Comparison of ENCODE assay signal across 2 cellular contexts in genomic region chr15:40891810-40892448, GRCh38.
A peak's percentile ranks its signal among the peaks of the same experiment; 100 is the strongest.
TF ChIP-seq lines count a peak whose summit lies in the region.

No MANE protein-coding gene starts in this region.

TF ChIP-seq in GM12891, 5 proteins besides CTCF, POLR2A, EP300 and RAD21:
- TF ChIP-seq PAX5 (IDR thresholded peaks at IDR 0.05; ENCODE audit: insufficient read depth, low read length, severe bottlenecking) (no peak), SPI1 (IDR thresholded peaks at IDR 0.05; ENCODE audit: low read depth, low read length) (no peak), POLR2AphosphoS5 (IDR thresholded peaks at IDR 0.05; ENCODE audit: low read depth, low read length) (no peak), POU2F2 (IDR thresholded peaks at IDR 0.05; ENCODE audit: low read depth, low read length) (no peak), TAF1 (IDR thresholded peaks at IDR 0.05; ENCODE audit: low read depth, low read length) (no peak)

TF ChIP-seq in K562, 482 proteins besides CTCF, POLR2A, EP300 and RAD21 (continues in another document):
- TF ChIP-seq C11orf30 (IDR thresholded peaks at IDR 0.05; ENCODE audit: low read depth) (no peak), STAT5A (IDR thresholded peaks at IDR 0.05; ENCODE audit: borderline replicate concordance, low read length) (no peak), CHD2 (IDR thresholded peaks at IDR 0.05; ENCODE audit: low read depth, low read length) (no peak), KLF16 (IDR thresholded peaks at IDR 0.05) (0 out of 2 replicates have a peak, but pooled peaks have one; percentile 10), ZNF384 (IDR thresholded peaks at IDR 0.05; ENCODE audit: low read depth, low read length) (no peak), TFAP4 (CRISPR knock-in tag; IDR thresholded peaks at IDR 0.05; ENCODE audit: borderline replicate concordance) (peak; percentile 54; the same call in 1 of the 2 replicates), CAMTA2 (CRISPR knock-in tag; conservative IDR thresholded peaks at IDR 0.05) (no peak), STAG1 (CRISPR knock-in tag; IDR thresholded peaks at IDR 0.05; ENCODE audit: borderline replicate concordance) (peak; percentile 34; the same call in 1 of the 2 replicates), HMG20A (CRISPR knock-in tag; conservative IDR thresholded peaks at IDR 0.05) (no peak), GTF2B (IDR thresholded peaks at IDR 0.05; ENCODE audit: extremely low read depth, insufficient read length) (no peak), CBX2 (IDR thresholded peaks at IDR 0.05; ENCODE audit: insufficient read depth, low read length, poor library complexity, severe bottlenecking) (no peak), CEBPB (tag; IDR thresholded peaks at IDR 0.05) (no peak), HMG20B (CRISPR knock-in tag; IDR thresholded peaks at IDR 0.05) (no peak), RCOR1 (IDR thresholded peaks at IDR 0.05; ENCODE audit: borderline replicate concordance in 1 of 2, low read depth in 2 of 2, low read length in 2 of 2) (peak in 1 of 2 experiments; percentile 65; a peak in 1 of 4 replicates), SRSF7 (optimal IDR thresholded peaks at IDR 0.05; ENCODE audit: low read depth, low read length) (no peak), ILK (tag; IDR thresholded peaks at IDR 0.05; ENCODE audit: borderline replicate concordance, low read depth) (no peak), SNRNP70 (optimal IDR thresholded peaks at IDR 0.05; ENCODE audit: low read depth, low read length) (no peak), ELK1 (CRISPR knock-in tag; IDR thresholded peaks at IDR 0.05) (no peak), JUND (IDR thresholded peaks at IDR 0.05; ENCODE audit: borderline replicate concordance, low read depth, low read length) (no peak), JUND (tag; IDR thresholded peaks at IDR 0.05; ENCODE audit: borderline replicate concordance, low read depth, low read length) (no peak), KLF13 (tag; IDR thresholded peaks at IDR 0.05; ENCODE audit: borderline replicate concordance, low read depth) (no peak), SRSF1 (IDR thresholded peaks at IDR 0.05; ENCODE audit: low read depth, low read length) (no peak), ZNF707 (CRISPR knock-in tag; conservative IDR thresholded peaks at IDR 0.05) (no peak), EP400 (IDR thresholded peaks at IDR 0.05) (no peak), CC2D1A (IDR thresholded peaks at IDR 0.05) (0 out of 2 replicates have a peak, but pooled peaks have one; percentile 27), THRAP3 (IDR thresholded peaks at IDR 0.05; ENCODE audit: borderline replicate concordance) (no peak), L3MBTL2 (IDR thresholded peaks at IDR 0.05) (0 out of 2 replicates have a peak, but pooled peaks have one; percentile 8), SAP30 (IDR thresholded peaks at IDR 0.05; ENCODE audit: borderline replicate concordance, insufficient read depth, low read depth, low read length, poor library complexity, severe bottlenecking) (no peak), SMC3 (conservative IDR thresholded peaks at IDR 0.05; ENCODE audit: insufficient read depth, low read depth, low read length) (peak; percentile 59), TCF3 (CRISPR knock-in tag; IDR thresholded peaks at IDR 0.05) (no peak), CBFA2T2 (conservative IDR thresholded peaks at IDR 0.05) (no peak), ZBTB7A (IDR thresholded peaks at IDR 0.05; ENCODE audit: borderline replicate concordance, control insufficient read depth, low read depth, low read length) (no peak), RFX7 (CRISPR knock-in tag; IDR thresholded peaks at IDR 0.05) (no peak), YY1 (IDR thresholded peaks at IDR 0.05; ENCODE audit: borderline replicate concordance in 1 of 3, control insufficient read depth in 1 of 3, extremely low read depth in 1 of 3, insufficient read depth in 3 of 3, insufficient read length in 1 of 3, insufficient replicate concordance in 2 of 3, low read depth in 1 of 3, low read length in 2 of 3) (peak in 1 of 3 experiments; percentile 45), KAT8 (IDR thresholded peaks at IDR 0.05; ENCODE audit: low read depth) (no peak), XRCC4 (IDR thresholded peaks at IDR 0.05; ENCODE audit: extremely low read depth, insufficient read depth, insufficient read length) (no peak), NFIC (IDR thresholded peaks at IDR 0.05) (no peak), PTTG1 (tag; IDR thresholded peaks at IDR 0.05; ENCODE audit: low read depth) (no peak), ZNF165 (CRISPR knock-in tag; IDR thresholded peaks at IDR 0.05; ENCODE audit: borderline replicate concordance) (no peak), ZBTB33 (CRISPR knock-in tag; IDR thresholded peaks at IDR 0.05) (no peak), ZNF431 (CRISPR knock-in tag; IDR thresholded peaks at IDR 0.05) (no peak), EZH2 (IDR thresholded peaks at IDR 0.05; ENCODE audit: borderline replicate concordance, low read depth, low read length) (no peak), ZNF830 (CRISPR knock-in tag; IDR thresholded peaks at IDR 0.05) (no peak), HNRNPL (IDR thresholded peaks at IDR 0.05; ENCODE audit: low read depth, low read length) (no peak), MYBL2 (IDR thresholded peaks at IDR 0.05; ENCODE audit: low read depth) (no peak), MYBL2 (CRISPR knock-in tag; IDR thresholded peaks at IDR 0.05; ENCODE audit: borderline replicate concordance) (no peak), ZNF277 (CRISPR knock-in tag; IDR thresholded peaks at IDR 0.05; ENCODE audit: borderline replicate concordance) (no peak)
- TF ChIP-seq, protein P1, sequence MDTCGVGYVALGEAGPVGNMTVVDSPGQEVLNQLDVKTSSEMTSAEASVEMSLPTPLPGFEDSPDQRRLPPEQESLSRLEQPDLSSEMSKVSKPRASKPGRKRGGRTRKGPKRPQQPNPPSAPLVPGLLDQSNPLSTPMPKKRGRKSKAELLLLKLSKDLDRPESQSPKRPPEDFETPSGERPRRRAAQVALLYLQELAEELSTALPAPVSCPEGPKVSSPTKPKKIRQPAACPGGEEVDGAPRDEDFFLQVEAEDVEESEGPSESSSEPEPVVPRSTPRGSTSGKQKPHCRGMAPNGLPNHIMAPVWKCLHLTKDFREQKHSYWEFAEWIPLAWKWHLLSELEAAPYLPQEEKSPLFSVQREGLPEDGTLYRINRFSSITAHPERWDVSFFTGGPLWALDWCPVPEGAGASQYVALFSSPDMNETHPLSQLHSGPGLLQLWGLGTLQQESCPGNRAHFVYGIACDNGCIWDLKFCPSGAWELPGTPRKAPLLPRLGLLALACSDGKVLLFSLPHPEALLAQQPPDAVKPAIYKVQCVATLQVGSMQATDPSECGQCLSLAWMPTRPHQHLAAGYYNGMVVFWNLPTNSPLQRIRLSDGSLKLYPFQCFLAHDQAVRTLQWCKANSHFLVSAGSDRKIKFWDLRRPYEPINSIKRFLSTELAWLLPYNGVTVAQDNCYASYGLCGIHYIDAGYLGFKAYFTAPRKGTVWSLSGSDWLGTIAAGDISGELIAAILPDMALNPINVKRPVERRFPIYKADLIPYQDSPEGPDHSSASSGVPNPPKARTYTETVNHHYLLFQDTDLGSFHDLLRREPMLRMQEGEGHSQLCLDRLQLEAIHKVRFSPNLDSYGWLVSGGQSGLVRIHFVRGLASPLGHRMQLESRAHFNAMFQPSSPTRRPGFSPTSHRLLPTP (IDR thresholded peaks at IDR 0.05; ENCODE audit: borderline replicate concordance, extremely low read depth, insufficient read length) = no peak
- TF ChIP-seq, protein P2, sequence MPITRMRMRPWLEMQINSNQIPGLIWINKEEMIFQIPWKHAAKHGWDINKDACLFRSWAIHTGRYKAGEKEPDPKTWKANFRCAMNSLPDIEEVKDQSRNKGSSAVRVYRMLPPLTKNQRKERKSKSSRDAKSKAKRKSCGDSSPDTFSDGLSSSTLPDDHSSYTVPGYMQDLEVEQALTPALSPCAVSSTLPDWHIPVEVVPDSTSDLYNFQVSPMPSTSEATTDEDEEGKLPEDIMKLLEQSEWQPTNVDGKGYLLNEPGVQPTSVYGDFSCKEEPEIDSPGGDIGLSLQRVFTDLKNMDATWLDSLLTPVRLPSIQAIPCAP (CRISPR knock-in tag; IDR thresholded peaks at IDR 0.05; ENCODE audit: borderline replicate concordance) = no peak
- TF ChIP-seq, protein P3, sequence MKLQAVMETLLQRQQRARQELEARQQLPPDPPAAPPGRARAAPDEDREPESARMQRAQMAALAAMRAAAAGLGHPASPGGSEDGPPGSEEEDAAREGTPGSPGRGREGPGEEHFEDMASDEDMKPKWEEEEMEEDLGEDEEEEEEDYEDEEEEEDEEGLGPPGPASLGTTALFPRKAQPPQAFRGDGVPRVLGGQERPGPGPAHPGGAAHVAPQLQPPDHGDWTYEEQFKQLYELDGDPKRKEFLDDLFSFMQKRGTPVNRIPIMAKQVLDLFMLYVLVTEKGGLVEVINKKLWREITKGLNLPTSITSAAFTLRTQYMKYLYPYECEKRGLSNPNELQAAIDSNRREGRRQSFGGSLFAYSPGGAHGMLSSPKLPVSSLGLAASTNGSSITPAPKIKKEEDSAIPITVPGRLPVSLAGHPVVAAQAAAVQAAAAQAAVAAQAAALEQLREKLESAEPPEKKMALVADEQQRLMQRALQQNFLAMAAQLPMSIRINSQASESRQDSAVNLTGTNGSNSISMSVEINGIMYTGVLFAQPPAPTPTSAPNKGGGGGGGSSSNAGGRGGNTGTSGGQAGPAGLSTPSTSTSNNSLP (IDR thresholded peaks at IDR 0.05; ENCODE audit: borderline replicate concordance, low read depth, low read length) = no peak
- TF ChIP-seq, protein P4, sequence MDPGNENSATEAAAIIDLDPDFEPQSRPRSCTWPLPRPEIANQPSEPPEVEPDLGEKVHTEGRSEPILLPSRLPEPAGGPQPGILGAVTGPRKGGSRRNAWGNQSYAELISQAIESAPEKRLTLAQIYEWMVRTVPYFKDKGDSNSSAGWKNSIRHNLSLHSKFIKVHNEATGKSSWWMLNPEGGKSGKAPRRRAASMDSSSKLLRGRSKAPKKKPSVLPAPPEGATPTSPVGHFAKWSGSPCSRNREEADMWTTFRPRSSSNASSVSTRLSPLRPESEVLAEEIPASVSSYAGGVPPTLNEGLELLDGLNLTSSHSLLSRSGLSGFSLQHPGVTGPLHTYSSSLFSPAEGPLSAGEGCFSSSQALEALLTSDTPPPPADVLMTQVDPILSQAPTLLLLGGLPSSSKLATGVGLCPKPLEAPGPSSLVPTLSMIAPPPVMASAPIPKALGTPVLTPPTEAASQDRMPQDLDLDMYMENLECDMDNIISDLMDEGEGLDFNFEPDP (CRISPR knock-in tag; IDR thresholded peaks at IDR 0.05) = no peak
- TF ChIP-seq, protein P5, sequence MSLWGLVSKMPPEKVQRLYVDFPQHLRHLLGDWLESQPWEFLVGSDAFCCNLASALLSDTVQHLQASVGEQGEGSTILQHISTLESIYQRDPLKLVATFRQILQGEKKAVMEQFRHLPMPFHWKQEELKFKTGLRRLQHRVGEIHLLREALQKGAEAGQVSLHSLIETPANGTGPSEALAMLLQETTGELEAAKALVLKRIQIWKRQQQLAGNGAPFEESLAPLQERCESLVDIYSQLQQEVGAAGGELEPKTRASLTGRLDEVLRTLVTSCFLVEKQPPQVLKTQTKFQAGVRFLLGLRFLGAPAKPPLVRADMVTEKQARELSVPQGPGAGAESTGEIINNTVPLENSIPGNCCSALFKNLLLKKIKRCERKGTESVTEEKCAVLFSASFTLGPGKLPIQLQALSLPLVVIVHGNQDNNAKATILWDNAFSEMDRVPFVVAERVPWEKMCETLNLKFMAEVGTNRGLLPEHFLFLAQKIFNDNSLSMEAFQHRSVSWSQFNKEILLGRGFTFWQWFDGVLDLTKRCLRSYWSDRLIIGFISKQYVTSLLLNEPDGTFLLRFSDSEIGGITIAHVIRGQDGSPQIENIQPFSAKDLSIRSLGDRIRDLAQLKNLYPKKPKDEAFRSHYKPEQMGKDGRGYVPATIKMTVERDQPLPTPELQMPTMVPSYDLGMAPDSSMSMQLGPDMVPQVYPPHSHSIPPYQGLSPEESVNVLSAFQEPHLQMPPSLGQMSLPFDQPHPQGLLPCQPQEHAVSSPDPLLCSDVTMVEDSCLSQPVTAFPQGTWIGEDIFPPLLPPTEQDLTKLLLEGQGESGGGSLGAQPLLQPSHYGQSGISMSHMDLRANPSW (CRISPR knock-in tag; IDR thresholded peaks at IDR 0.05) = no peak
